In the genomic region with DNA sequence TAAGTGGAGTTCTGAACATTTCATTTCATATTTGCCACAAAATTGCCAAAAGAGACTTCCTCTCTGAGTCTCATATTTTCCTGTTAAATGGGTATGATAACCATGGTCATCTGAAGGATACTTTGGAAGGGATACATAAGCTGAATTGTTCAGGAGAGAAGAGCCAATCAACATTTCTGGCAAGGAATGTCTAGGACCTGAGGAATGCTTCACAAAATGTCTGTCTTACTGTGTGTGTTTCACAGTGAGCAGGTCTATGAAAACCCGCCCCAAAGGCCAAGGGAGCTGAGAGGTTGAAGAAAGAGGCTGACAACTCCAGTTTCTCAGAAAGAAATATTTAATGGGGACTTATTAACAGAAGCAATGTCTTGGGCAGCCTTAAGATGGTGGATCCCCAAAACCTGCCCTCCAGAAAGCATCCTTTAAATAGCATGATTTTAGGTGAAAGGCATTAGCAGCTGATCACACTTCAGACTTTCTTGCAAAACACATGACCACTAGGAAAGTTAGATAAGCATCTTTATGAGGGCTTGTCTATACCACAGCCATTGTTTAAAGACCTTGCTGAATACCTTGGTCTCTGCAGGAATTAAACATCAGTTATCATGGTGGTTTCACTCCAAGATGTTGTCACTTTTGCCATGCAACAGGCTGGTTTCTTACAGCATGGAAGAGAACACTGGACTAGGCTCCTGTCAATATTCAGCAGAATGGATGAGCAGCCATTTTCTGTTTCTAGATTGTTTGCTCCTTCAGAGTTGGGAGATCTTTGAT, we compare ENCODE assay signal across 18 cellular contexts.
A peak's percentile ranks its signal among the peaks of the same experiment; 100 is the strongest.
DNase-seq lines count a peak whose midpoint lies in the region; ATAC-seq and TF ChIP-seq lines count a peak whose summit lies in the region.
"Had no signal": no experiment of that assay in that cellular context is flagged by ENCODE, and none has a peak within 500 bp of the region (broad histone marks: within the 10 kb centered on the region; RNA-seq: fewer than 3 reads in every experiment).

No MANE protein-coding gene starts in this region.

- H3K27me3 ChIP-seq in mammary epithelial cell (ENCODE audit: insufficient read depth, low read length) (peaks cover 10% of the 10 kb centered on the region), PC-3 (ENCODE audit: low read length) (no peaks in the 10 kb centered on the region), mesendoderm (ENCODE audit: insufficient read depth, low read length, poor library complexity) (no peaks in the 10 kb centered on the region), left ventricle myocardium inferior (ENCODE audit: low read depth) (peaks cover 21% of the 10 kb centered on the region)
- H3K27me3 ChIP-seq: BLaER1 had no signal

- H3K4me3 Mint-ChIP-seq in MCF 10A (ENCODE audit: unreplicated experiment) = no peak overlapping the region
- H3K4me3 Mint-ChIP-seq: CD8-positive, alpha-beta memory T cell had no signal

- in situ Hi-C loops in mammary epithelial cell (cut with MboI; ENCODE audit: low sequenced_read_pairs in 2 of 2) = no loop called here

- no peak overlapping the region for H3K23ac ChIP-seq in mesendoderm (ENCODE audit: low read length)

- H3K27ac ChIP-seq in mammary epithelial cell (ENCODE audit: insufficient read depth, low read depth, low read length) = no peak overlapping the region
- H3K27ac ChIP-seq in PC-3 (ENCODE audit: low read length) = no peak overlapping the region
- H3K27ac ChIP-seq in mesendoderm (ENCODE audit: low read depth, low read length) = no peak overlapping the region
- no peak overlapping the region for H3K27ac ChIP-seq in left ventricle myocardium inferior (replicated peaks)
- H3K27ac ChIP-seq: BLaER1, HL-60 had no signal

- no peak overlapping the region for H4K5ac ChIP-seq in mesendoderm (ENCODE audit: low read length)

- H2BK5ac ChIP-seq in mesendoderm (ENCODE audit: low read length) = no peak overlapping the region

- intact Hi-C loops in mammary epithelial cell (cut with micrococcal nuclease) (no loop called here), MCF 10A (cut with micrococcal nuclease) (loop anchor here (10.0 kb wide), 1 partner anchor 318 kb away; no protein-coding TSS in a partner anchor), PC-3 (cut with micrococcal nuclease) (no loop called here), left ventricle myocardium inferior (cut with micrococcal nuclease) (no loop called here)

- H3K9me2 ChIP-seq in PC-3 (replicated peaks; ENCODE audit: low read length) = no peaks in the 10 kb centered on the region

- peak; percentile 19 for DNase-seq in mammary epithelial cell
- no peak for DNase-seq in MCF 10A (ENCODE audit: unreplicated experiment)
- DNase-seq in PC-3 = peak; percentile 12
- DNase-seq in mesendoderm = peak; percentile 59
- no peak for DNase-seq in left ventricle myocardium inferior
- DNase-seq: 8988T; AML-193; Caco-2; CD8-positive, alpha-beta memory T cell; DND-41; GF-D8; H7; IMR-90; KBM-7 had no signal

- ATAC-seq in PC-3 (no peak), HG03095 (IDR thresholded peaks at IDR 0.05; ENCODE audit: unreplicated experiment) (no peak), HG02678 (IDR thresholded peaks at IDR 0.05; ENCODE audit: unreplicated experiment) (no peak)

- no peak for TF ChIP-seq CTCF in mammary epithelial cell (conservative IDR thresholded peaks at IDR 0.05 in 1 of 2, IDR thresholded peaks at IDR 0.05 in 1 of 2; ENCODE audit: extremely low read depth in 1 of 2, insufficient read depth in 1 of 2, low read depth in 1 of 2, low read length in 2 of 2)
- no peak for TF ChIP-seq CTCF in MCF 10A (IDR thresholded peaks at IDR 0.05; ENCODE audit: unreplicated experiment)
- TF ChIP-seq CTCF in PC-3 (conservative IDR thresholded peaks at IDR 0.05; ENCODE audit: low read depth, low read length) = no peak
- no peak for TF ChIP-seq CTCF in left ventricle myocardium inferior (IDR thresholded peaks at IDR 0.05; ENCODE audit: borderline replicate concordance)

- H4K8ac ChIP-seq in mesendoderm (ENCODE audit: low read depth, low read length) = no peak overlapping the region

- H2AK5ac ChIP-seq in mesendoderm (ENCODE audit: low read length) = no peak overlapping the region

- H2BK120ac ChIP-seq in mesendoderm (ENCODE audit: low read depth, low read length) = no peak overlapping the region

- H3K4me3 ChIP-seq in mammary epithelial cell (replicated peaks in 1 of 3; ENCODE audit: insufficient read depth in 1 of 3, low read depth in 2 of 3, low read length in 3 of 3) (no peak overlapping the region), PC-3 (ENCODE audit: low read length) (no peak overlapping the region), mesendoderm (ENCODE audit: low read length) (no peak overlapping the region), left ventricle myocardium inferior (no peak overlapping the region)
- H3K4me3 ChIP-seq: BLaER1 had no signal

- H3K4me1 ChIP-seq in mammary epithelial cell (ENCODE audit: insufficient read depth, low read length) = no peaks in the 10 kb centered on the region
- H3K4me1 ChIP-seq in PC-3 (ENCODE audit: insufficient read depth, low read length) = no peaks in the 10 kb centered on the region
- peaks cover 3% of the 10 kb centered on the region for H3K4me1 ChIP-seq in mesendoderm (ENCODE audit: control insufficient read depth, low read depth, low read length)
- H3K4me1 ChIP-seq in left ventricle myocardium inferior = no peaks in the 10 kb centered on the region
- H3K4me1 ChIP-seq: BLaER1, Caco-2 had no signal

- no peak overlapping the region for H3K4me2 ChIP-seq in mammary epithelial cell (ENCODE audit: insufficient read depth, low read depth, low read length)
- H3K4me2 ChIP-seq in PC-3 (ENCODE audit: low read length) = no peak overlapping the region
- no peak overlapping the region for H3K4me2 ChIP-seq in mesendoderm (ENCODE audit: low read length)
- H3K4me2 ChIP-seq: BLaER1 had no signal

- H4K20me1 ChIP-seq in mammary epithelial cell (ENCODE audit: insufficient read depth, low read length) = no peaks in the 10 kb centered on the region
- no peaks in the 10 kb centered on the region for H4K20me1 ChIP-seq in PC-3 (ENCODE audit: low read length)
- H4K20me1 ChIP-seq: BLaER1 had no signal

- WGBS in mammary epithelial cell (ENCODE audit: low coverage, missing lambda C conversion rate) = 42% methylated on average over 1 of the region's 1 CpG
- no CpG with 5 or more reads among the region's 1 CpG for WGBS in mesendoderm (ENCODE audit: extremely low coverage, insufficient coverage, low lambda C conversion rate)

- H3K4me1 Mint-ChIP-seq in MCF 10A (ENCODE audit: insufficient read depth, unreplicated experiment) = no peaks in the 10 kb centered on the region
- H3K4me1 Mint-ChIP-seq: CD8-positive, alpha-beta memory T cell had no signal

- H3K27me3 Mint-ChIP-seq in MCF 10A (ENCODE audit: insufficient read depth, unreplicated experiment) = peaks cover 78% of the 10 kb centered on the region

- no peaks in the 10 kb centered on the region for H3K79me2 ChIP-seq in mammary epithelial cell (ENCODE audit: insufficient read depth, low read length)
- no peaks in the 10 kb centered on the region for H3K79me2 ChIP-seq in PC-3 (ENCODE audit: low read length)
- H3K79me2 ChIP-seq in mesendoderm (ENCODE audit: control insufficient read depth, insufficient read depth, low read length) = no peaks in the 10 kb centered on the region

- peaks cover 6% of the 10 kb centered on the region for H3K36me3 Mint-ChIP-seq in MCF 10A (ENCODE audit: insufficient read depth, unreplicated experiment)

- no peaks in the 10 kb centered on the region for H3K79me1 ChIP-seq in mesendoderm (ENCODE audit: low read length)

- dilution Hi-C loops in mammary epithelial cell (cut with HindIII; ENCODE audit: low sequenced_read_pairs) = no loop called here

- H2BK15ac ChIP-seq in mesendoderm (replicated peaks; ENCODE audit: low read depth) = no peak overlapping the region

- H3K9me3 ChIP-seq in mammary epithelial cell (replicated peaks; ENCODE audit: insufficient read depth, low read length) (no peaks in the 10 kb centered on the region), PC-3 (ENCODE audit: low read length) (no peaks in the 10 kb centered on the region), left ventricle myocardium inferior (replicated peaks) (no peaks in the 10 kb centered on the region)
- H3K9me3 ChIP-seq: BLaER1, Caco-2 had no signal

- CTCF ChIA-PET in mammary epithelial cell (lab: Charles Lee; ENCODE audit: low non-redundant PET) = no interaction called here
- CTCF ChIA-PET in MCF 10A (lab: Yijun Ruan, JAX) = interaction anchor here (0.5 to 1.8 kb wide), 5 partner anchors 10 to 1134 kb away, joined by 3 to 6 read pairs (median 3); partner anchors contain the start of gene ENOX1
- CTCF ChIA-PET in PC-3 (lab: Charles Lee) = no interaction called here

- POLR2A ChIA-PET in MCF 10A (lab: Yijun Ruan, JAX) (interaction anchor here (0.8 kb wide), 1 partner anchor 34 kb away, joined by 5 read pairs; no protein-coding TSS in a partner anchor), PC-3 (lab: Charles Lee; ENCODE audit: unreplicated experiment) (no interaction called here)

- no peaks in the 10 kb centered on the region for H3F3A ChIP-seq in PC-3 (ENCODE audit: low read length, unreplicated experiment)

- H2AFZ ChIP-seq in mammary epithelial cell (ENCODE audit: low read depth, low read length) (no peak overlapping the region), PC-3 (ENCODE audit: low read length) (no peak overlapping the region)

- H3K36me3 ChIP-seq in mammary epithelial cell (ENCODE audit: insufficient read depth, low read length) (no peaks in the 10 kb centered on the region), PC-3 (ENCODE audit: low read depth, low read length) (no peaks in the 10 kb centered on the region), mesendoderm (ENCODE audit: control insufficient read depth, insufficient read depth, low read length) (no peaks in the 10 kb centered on the region), left ventricle myocardium inferior (no peaks in the 10 kb centered on the region)
- H3K36me3 ChIP-seq: BLaER1 had no signal

- H3K9ac ChIP-seq in mammary epithelial cell (ENCODE audit: insufficient read depth, low read length) (no peak overlapping the region), PC-3 (ENCODE audit: low read length) (no peak overlapping the region), mesendoderm (ENCODE audit: low read length) (no peak overlapping the region)
- H3K9ac ChIP-seq: BLaER1 had no signal

- peak overlapping the region; percentile 9 for H3K18ac ChIP-seq in mesendoderm (ENCODE audit: low read length)

- H3K9me3 Mint-ChIP-seq in MCF 10A (ENCODE audit: unreplicated experiment) = no peaks in the 10 kb centered on the region
- H3K9me3 Mint-ChIP-seq: CD8-positive, alpha-beta memory T cell had no signal

- no peak overlapping the region for H3K4ac ChIP-seq in mesendoderm (ENCODE audit: low read depth, low read length)

- H3K27ac Mint-ChIP-seq in MCF 10A (ENCODE audit: low read depth, unreplicated experiment) = no peak overlapping the region
- H3K27ac Mint-ChIP-seq: CD8-positive, alpha-beta memory T cell had no signal

- BruUV-seq in mammary epithelial cell (replicated peaks; lab: Mats Ljungman, UMichigan) (no TSS peak), MCF 10A (replicated peaks; lab: Mats Ljungman, UMichigan) (no TSS peak), PC-3 (replicated peaks; lab: Mats Ljungman, UMichigan) (no TSS peak)

- no peak overlapping the region for H3K56ac ChIP-seq in mesendoderm (ENCODE audit: low read length)

Comparison
In these comparisons a context has a peak if more than half of its experiments do, and no peak if none do; other contexts are left out.
1. DNase-seq: peak in mammary epithelial cell (single experiment), PC-3 (single experiment) and mesendoderm (single experiment); none in MCF 10A (single experiment) and left ventricle myocardium inferior (single experiment).